Comparison of ENCODE assay signal across 20 cellular contexts in the genomic region with DNA sequence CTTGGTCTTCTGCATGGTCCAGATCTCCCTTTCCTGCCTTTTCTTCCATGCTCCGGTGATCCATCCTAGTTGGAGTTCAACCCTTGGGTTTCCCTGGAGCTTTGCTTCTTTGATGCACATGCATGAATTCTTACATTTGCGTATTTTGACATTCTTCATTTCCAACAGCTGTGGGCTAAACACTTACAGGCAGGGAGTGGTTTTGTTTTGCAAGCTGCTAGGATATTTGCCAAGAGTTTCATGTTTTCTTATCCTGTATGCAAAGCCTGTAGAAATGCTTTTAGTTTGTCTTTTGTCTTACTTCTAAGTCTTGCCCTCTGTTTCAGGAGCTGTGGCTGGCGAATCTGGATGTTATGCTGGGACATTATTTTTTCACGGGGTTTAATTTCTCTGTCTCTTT.
DNase-seq lines count a peak whose midpoint lies in the region; TF ChIP-seq lines count a peak whose summit lies in the region.
"Had no signal": no experiment of that assay in that cellular context is flagged by ENCODE, and none has a peak within 500 bp of the region (broad histone marks: within the 10 kb centered on the region; RNA-seq: fewer than 3 reads in every experiment).

No MANE protein-coding gene starts in this region.

- H3K4me2 ChIP-seq in SK-N-SH, result no peak overlapping the region
- H3K4me2 ChIP-seq: KMS-11 had no signal

- no peak overlapping the region for H3K9ac ChIP-seq in SK-N-SH
- H3K9ac ChIP-seq: KMS-11 had no signal

- no peak overlapping the region for H2AFZ ChIP-seq in SK-N-SH (ENCODE audit: low read depth)

- H3K36me3 ChIP-seq in SK-N-SH (replicated peaks in 1 of 2; ENCODE audit: control insufficient read depth in 1 of 2, insufficient read depth in 2 of 2, low read length in 1 of 2), result no peaks in the 10 kb centered on the region
- H3K36me3 ChIP-seq: HAP-1 had no signal

- no peaks in the 10 kb centered on the region for H3F3A ChIP-seq in SK-N-SH (replicated peaks; ENCODE audit: insufficient read depth)

- DNase-seq in NCI-H2171 treated with DMSO at 0.1 percent for 48 hours (lab: John Stamatoyannopoulos, UW) (peak; percentile 14), NCI-H2171 (lab: John Stamatoyannopoulos, UW) (no peak), choroid plexus epithelial cell (ENCODE audit: low read depth) (peak; percentile 53), fibroblast of villous mesenchyme (ENCODE audit: low read depth) (peak; percentile 60), COLO668 (lab: John Stamatoyannopoulos, UW; ENCODE audit: unreplicated experiment) (no peak), DMS53 treated with DMSO at 0.1 percent for 48 hours (lab: John Stamatoyannopoulos, UW; ENCODE audit: unreplicated experiment) (no peak), erythroblast (lab: John Stamatoyannopoulos, UW) (no peak), SK-N-SH (no peak)
- DNase-seq: AML-193; Calu3; CD4-positive, CD25-positive, alpha-beta regulatory T cell; DMS79 treated with DMSO at 0.1 percent for 48 hours; MM.1S; NCI-H1105; NCI-H1694 treated with DMSO at 0.1 percent for 48 hours; NCI-H446; PC-3 had no signal

- H3K4me3 ChIP-seq in choroid plexus epithelial cell (ENCODE audit: low read depth, low read length), result no peak overlapping the region
- H3K4me3 ChIP-seq in fibroblast of villous mesenchyme (ENCODE audit: low read depth, low read length), result no peak overlapping the region
- no peak overlapping the region for H3K4me3 ChIP-seq in SK-N-SH (ENCODE audit: low read depth in 2 of 2, low read length in 1 of 2)
- H3K4me3 ChIP-seq: HAP-1 had no signal

- WGBS in SK-N-SH (ENCODE audit: low lambda C conversion rate), result 8% methylated on average over 4 of the region's 4 CpGs

- POLR2A ChIA-PET in SK-N-SH (lab: Yijun Ruan, JAX), result no interaction called here

- TF ChIP-seq POLR2A in erythroblast (IDR thresholded peaks at IDR 0.05; ENCODE audit: low read length), result no peak

- TF ChIP-seq EP300 in SK-N-SH (IDR thresholded peaks at IDR 0.05; ENCODE audit: borderline replicate concordance in 1 of 2, low read depth in 1 of 2, low read length in 1 of 2), result no peak

- H4K20me1 ChIP-seq in SK-N-SH (ENCODE audit: insufficient read depth), result no peaks in the 10 kb centered on the region

- H3K9me3 ChIP-seq in SK-N-SH, result no peaks in the 10 kb centered on the region

- H3K79me2 ChIP-seq in SK-N-SH (ENCODE audit: insufficient read depth), result no peaks in the 10 kb centered on the region

- CTCF ChIA-PET in SK-N-SH (lab: Yijun Ruan, JAX), result interaction anchor here (1.2 kb wide), 1 partner anchor 133 kb away, joined by 3 read pairs; no protein-coding TSS in a partner anchor

- H3K9me2 ChIP-seq in SK-N-SH, result no peaks in the 10 kb centered on the region

- H3K27ac ChIP-seq in SK-N-SH (ENCODE audit: low read depth in 2 of 2, low read length in 1 of 2), result no peak overlapping the region
- H3K27ac ChIP-seq: 22Rv1, KMS-11 had no signal

- peaks cover 49% of the 10 kb centered on the region for H3K27me3 ChIP-seq in SK-N-SH (ENCODE audit: insufficient read depth)

- TF ChIP-seq CTCF in choroid plexus epithelial cell (conservative IDR thresholded peaks at IDR 0.05; ENCODE audit: low read depth, low read length), result no peak
- no peak for TF ChIP-seq CTCF in fibroblast of villous mesenchyme (IDR thresholded peaks at IDR 0.05; ENCODE audit: insufficient read depth, low read depth, low read length)
- TF ChIP-seq CTCF in SK-N-SH (IDR thresholded peaks at IDR 0.05), result no peak

- TF ChIP-seq RAD21 in SK-N-SH (IDR thresholded peaks at IDR 0.05; ENCODE audit: low read length), result no peak

- no peaks in the 10 kb centered on the region for H3K4me1 ChIP-seq in SK-N-SH (ENCODE audit: control insufficient read depth in 1 of 2, insufficient read depth in 2 of 2, low read depth in 1 of 2, low read length in 1 of 2)
- H3K4me1 ChIP-seq: HAP-1 had no signal

TF ChIP-seq in SK-N-SH, 30 proteins besides CTCF, POLR2A, EP300 and RAD21:
- TF ChIP-seq TCF12 (IDR thresholded peaks at IDR 0.05) (no peak), TAF1 (IDR thresholded peaks at IDR 0.05; ENCODE audit: borderline replicate concordance, low read depth, low read length) (no peak), SMC3 (IDR thresholded peaks at IDR 0.05; ENCODE audit: low read depth, low read length) (no peak), TEAD4 (IDR thresholded peaks at IDR 0.05; ENCODE audit: borderline replicate concordance, insufficient read depth) (no peak), FOSL2 (IDR thresholded peaks at IDR 0.05; ENCODE audit: borderline replicate concordance, low read depth) (no peak)
- TF ChIP-seq, protein P1, sequence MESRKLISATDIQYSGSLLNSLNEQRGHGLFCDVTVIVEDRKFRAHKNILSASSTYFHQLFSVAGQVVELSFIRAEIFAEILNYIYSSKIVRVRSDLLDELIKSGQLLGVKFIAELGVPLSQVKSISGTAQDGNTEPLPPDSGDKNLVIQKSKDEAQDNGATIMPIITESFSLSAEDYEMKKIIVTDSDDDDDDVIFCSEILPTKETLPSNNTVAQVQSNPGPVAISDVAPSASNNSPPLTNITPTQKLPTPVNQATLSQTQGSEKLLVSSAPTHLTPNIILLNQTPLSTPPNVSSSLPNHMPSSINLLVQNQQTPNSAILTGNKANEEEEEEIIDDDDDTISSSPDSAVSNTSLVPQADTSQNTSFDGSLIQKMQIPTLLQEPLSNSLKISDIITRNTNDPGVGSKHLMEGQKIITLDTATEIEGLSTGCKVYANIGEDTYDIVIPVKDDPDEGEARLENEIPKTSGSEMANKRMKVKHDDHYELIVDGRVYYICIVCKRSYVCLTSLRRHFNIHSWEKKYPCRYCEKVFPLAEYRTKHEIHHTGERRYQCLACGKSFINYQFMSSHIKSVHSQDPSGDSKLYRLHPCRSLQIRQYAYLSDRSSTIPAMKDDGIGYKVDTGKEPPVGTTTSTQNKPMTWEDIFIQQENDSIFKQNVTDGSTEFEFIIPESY (IDR thresholded peaks at IDR 0.05; ENCODE audit: borderline replicate concordance, low read depth), result no peak
- TF ChIP-seq, protein P2, sequence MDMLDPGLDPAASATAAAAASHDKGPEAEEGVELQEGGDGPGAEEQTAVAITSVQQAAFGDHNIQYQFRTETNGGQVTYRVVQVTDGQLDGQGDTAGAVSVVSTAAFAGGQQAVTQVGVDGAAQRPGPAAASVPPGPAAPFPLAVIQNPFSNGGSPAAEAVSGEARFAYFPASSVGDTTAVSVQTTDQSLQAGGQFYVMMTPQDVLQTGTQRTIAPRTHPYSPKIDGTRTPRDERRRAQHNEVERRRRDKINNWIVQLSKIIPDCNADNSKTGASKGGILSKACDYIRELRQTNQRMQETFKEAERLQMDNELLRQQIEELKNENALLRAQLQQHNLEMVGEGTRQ (IDR thresholded peaks at IDR 0.05; ENCODE audit: borderline replicate concordance, low read depth, low read length), result no peak
- TF ChIP-seq, protein P3, sequence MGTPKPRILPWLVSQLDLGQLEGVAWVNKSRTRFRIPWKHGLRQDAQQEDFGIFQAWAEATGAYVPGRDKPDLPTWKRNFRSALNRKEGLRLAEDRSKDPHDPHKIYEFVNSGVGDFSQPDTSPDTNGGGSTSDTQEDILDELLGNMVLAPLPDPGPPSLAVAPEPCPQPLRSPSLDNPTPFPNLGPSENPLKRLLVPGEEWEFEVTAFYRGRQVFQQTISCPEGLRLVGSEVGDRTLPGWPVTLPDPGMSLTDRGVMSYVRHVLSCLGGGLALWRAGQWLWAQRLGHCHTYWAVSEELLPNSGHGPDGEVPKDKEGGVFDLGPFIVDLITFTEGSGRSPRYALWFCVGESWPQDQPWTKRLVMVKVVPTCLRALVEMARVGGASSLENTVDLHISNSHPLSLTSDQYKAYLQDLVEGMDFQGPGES (IDR thresholded peaks at IDR 0.05; ENCODE audit: low read depth, low read length), result no peak

Comparison
In these comparisons a context has a peak if more than half of its experiments do, and no peak if none do; other contexts are left out.
1. DNase-seq: peak in NCI-H2171 treated with DMSO at 0.1 percent for 48 hours (single experiment), choroid plexus epithelial cell (single experiment) and fibroblast of villous mesenchyme (single experiment); none in NCI-H2171 (single experiment), COLO668 (single experiment), DMS53 treated with DMSO at 0.1 percent for 48 hours (single experiment), erythroblast (0 of 2) and SK-N-SH (single experiment).